ENCODE assay signal across 9 cellular contexts in genomic region chr1:33633019-33633801, GRCh38.
DNase-seq lines count a peak whose midpoint lies in the region; ATAC-seq and TF ChIP-seq lines count a peak whose summit lies in the region.
"Had no signal": no experiment of that assay in that cellular context is flagged by ENCODE, and none has a peak within 500 bp of the region (broad histone marks: within the 10 kb centered on the region; RNA-seq: fewer than 3 reads in every experiment).

No MANE protein-coding gene starts in this region.

- H3K36me3 Mint-ChIP-seq in activated T-cell treated with anti-CD3 and anti-CD28 coated beads, Interleukin-2, amount 50 U/mL, for 4 hours (ENCODE audit: insufficient read depth): no peaks in the 10 kb centered on the region
- no peaks in the 10 kb centered on the region for H3K36me3 Mint-ChIP-seq in nephron progenitor cell (ENCODE audit: low read depth)

- peak; percentile 93 to 94 for ATAC-seq in activated T-cell treated with anti-CD3 and anti-CD28 coated beads, Interleukin-2, amount 50 U/mL, for 4 hours

- H3K27me3 ChIP-seq in Peyer's patch (no peaks in the 10 kb centered on the region), fibroblast of lung (ENCODE audit: control insufficient read depth, insufficient read depth, low read length) (no peaks in the 10 kb centered on the region)
- H3K27me3 ChIP-seq: BLaER1 had no signal

- H3K4me3 ChIP-seq in Peyer's patch: no peak overlapping the region
- H3K4me3 ChIP-seq in fibroblast of lung (replicated peaks in 1 of 4; ENCODE audit: control extremely low read depth in 1 of 4, insufficient read depth in 1 of 4, low read depth in 3 of 4, low read length in 4 of 4): no peak overlapping the region
- H3K4me3 ChIP-seq: BLaER1 had no signal

- no peaks in the 10 kb centered on the region for H3K9me3 ChIP-seq in Peyer's patch
- no peaks in the 10 kb centered on the region for H3K9me3 ChIP-seq in fibroblast of lung (ENCODE audit: control insufficient read depth, insufficient read depth, low read depth, low read length)
- H3K9me3 ChIP-seq: BLaER1 had no signal

- peak overlapping the region; percentile 29 for H3K4me2 ChIP-seq in fibroblast of lung (ENCODE audit: extremely low read depth, insufficient read depth, low read length)
- H3K4me2 ChIP-seq: BLaER1 had no signal

- H3K9me3 Mint-ChIP-seq in activated T-cell treated with anti-CD3 and anti-CD28 coated beads, Interleukin-2, amount 50 U/mL, for 4 hours: no peaks in the 10 kb centered on the region
- H3K9me3 Mint-ChIP-seq in nephron progenitor cell: no peaks in the 10 kb centered on the region

- no peaks in the 10 kb centered on the region for H4K20me1 ChIP-seq in fibroblast of lung (ENCODE audit: control insufficient read depth, extremely low read depth, insufficient read depth, low read length)
- H4K20me1 ChIP-seq: BLaER1 had no signal

- TF ChIP-seq POLR2A in Peyer's patch (IDR thresholded peaks at IDR 0.05): no peak

- peaks cover 0 to 3% (median 0%) of the 10 kb centered on the region in 4 donors for H3K4me1 ChIP-seq in Peyer's patch
- no peaks in the 10 kb centered on the region for H3K4me1 ChIP-seq in fibroblast of lung (ENCODE audit: control insufficient read depth, extremely low read depth, insufficient read depth, low read length)

- H3K27ac Mint-ChIP-seq in nephron progenitor cell: no peak overlapping the region

- no peak overlapping the region for H3K9ac ChIP-seq in fibroblast of lung (ENCODE audit: insufficient read depth, low read length)
- H3K9ac ChIP-seq: BLaER1 had no signal

- no peaks in the 10 kb centered on the region for H3K4me1 Mint-ChIP-seq in activated T-cell treated with anti-CD3 and anti-CD28 coated beads, Interleukin-2, amount 50 U/mL, for 4 hours (ENCODE audit: low read depth)
- H3K4me1 Mint-ChIP-seq in nephron progenitor cell: no peaks in the 10 kb centered on the region

- H2AFZ ChIP-seq in fibroblast of lung (ENCODE audit: low read length): no peak overlapping the region

- DNase-seq in NCI-H524 (lab: John Stamatoyannopoulos, UW): peak; percentile 72 to 86
- DNase-seq in NCI-H524 treated with DMSO at 0.1 percent for 48 hours (lab: John Stamatoyannopoulos, UW): no peak
- peak; percentile 83 to 84 for DNase-seq in Kasumi-1 (lab: John Stamatoyannopoulos, UW)
- peak; percentile 78 to 93 (median 86) for DNase-seq in Peyer's patch
- DNase-seq in activated T-cell treated with anti-CD3 and anti-CD28 coated beads, Interleukin-2, amount 50 U/mL, for 4 hours: peak; percentile 79
- DNase-seq in fibroblast of lung (ENCODE audit: low read depth in 2 of 2): peak; percentile 73 to 78
- peak; percentile 97 for DNase-seq in nephron progenitor cell
- peak; percentile 74 for DNase-seq in stimulated activated naive CD4-positive, alpha-beta T cell treated with Interleukin-2 at 50 U/mL for 16 hours (lab: John Stamatoyannopoulos, UW)

- H3K27me3 Mint-ChIP-seq in activated T-cell treated with anti-CD3 and anti-CD28 coated beads, Interleukin-2, amount 50 U/mL, for 4 hours (ENCODE audit: low read depth): peaks cover 28% of the 10 kb centered on the region
- peaks cover 18% of the 10 kb centered on the region for H3K27me3 Mint-ChIP-seq in nephron progenitor cell (ENCODE audit: low read depth, poor library complexity)

- no peak overlapping the region for H3K27ac ChIP-seq in Peyer's patch
- H3K27ac ChIP-seq in fibroblast of lung (ENCODE audit: insufficient read depth, low read length): no peak overlapping the region
- H3K27ac ChIP-seq: BLaER1 had no signal

- peak; percentile 47 to 93 (median 88) for TF ChIP-seq CTCF in Peyer's patch (IDR thresholded peaks at IDR 0.05)
- TF ChIP-seq CTCF in fibroblast of lung (conservative IDR thresholded peaks at IDR 0.05 in 1 of 2, IDR thresholded peaks at IDR 0.05 in 1 of 2; ENCODE audit: low read depth in 1 of 2, low read length in 2 of 2): peak; percentile 99 to 100
- TF ChIP-seq CTCF in nephron progenitor cell (IDR thresholded peaks at IDR 0.05): peak; percentile 99

- no peak overlapping the region for H3K4me3 Mint-ChIP-seq in activated T-cell treated with anti-CD3 and anti-CD28 coated beads, Interleukin-2, amount 50 U/mL, for 4 hours
- H3K4me3 Mint-ChIP-seq in nephron progenitor cell: no peak overlapping the region

- no peaks in the 10 kb centered on the region for H3K79me2 ChIP-seq in fibroblast of lung (ENCODE audit: control insufficient read depth, insufficient read depth, low read length)

- H3K36me3 ChIP-seq in Peyer's patch: no peaks in the 10 kb centered on the region
- H3K36me3 ChIP-seq in fibroblast of lung (ENCODE audit: control insufficient read depth, insufficient read depth, low read length): no peaks in the 10 kb centered on the region
- H3K36me3 ChIP-seq: BLaER1 had no signal
